1 cellular context compared by ENCODE assay signal in the genomic region with DNA sequence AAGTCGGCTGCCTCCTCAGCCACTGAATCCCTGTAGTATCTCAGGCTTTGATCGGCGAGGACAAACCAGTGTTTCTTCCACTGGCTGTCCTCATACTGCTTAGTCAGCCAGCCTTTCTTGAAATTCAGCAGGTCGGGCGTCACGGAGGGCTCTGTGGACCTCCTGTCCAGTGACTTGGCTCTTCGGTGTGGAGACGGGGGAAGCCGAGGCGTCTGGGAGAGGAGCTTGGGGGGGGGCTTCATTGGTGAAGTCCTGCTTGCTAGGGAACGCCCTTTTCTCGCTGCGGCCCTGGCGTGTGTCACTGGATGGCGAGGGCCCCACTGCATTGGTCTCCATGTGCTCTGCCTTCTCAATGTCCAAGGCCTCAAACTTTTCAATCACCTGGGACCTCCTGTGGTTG. TPM values are rescaled to one million over a fixed set of nuclear protein-coding genes. Genes with fewer than 3 reads are reported as not detected.
"Had no signal": no experiment of that assay in that cellular context is flagged by ENCODE, and none has a peak within 500 bp of the region (broad histone marks: within the 10 kb centered on the region; RNA-seq: fewer than 3 reads in every experiment).

No MANE protein-coding gene starts in this region.

RNA-seq across cellular contexts. Expression of gene ZKSCAN7, which starts 24.8 kb away (rescaled TPM):
- total RNA-seq: ascending aorta had no signal
